21 cellular contexts compared by ENCODE assay signal in genomic region chr18:67362906-67363305, GRCh38.
"Had no signal": no experiment of that assay in that cellular context is flagged by ENCODE, and none has a peak within 500 bp of the region (broad histone marks: within the 10 kb centered on the region; RNA-seq: fewer than 3 reads in every experiment).

No MANE protein-coding gene starts in this region.

- ATAC-seq: activated CD8-positive, alpha-beta T cell treated with anti-CD3 and anti-CD28 coated beads, Interleukin-2, amount 10 ng/mL, durations not matched to agents 7 days and 5 days; foreskin keratinocyte; left lung; right lobe of liver had no signal

- H3K27ac ChIP-seq: brain microvascular endothelial cell, foreskin keratinocyte, left lung, right lobe of liver, thyroid gland, WERI-Rb-1 had no signal

- H3K9me3 ChIP-seq: left lung, right lobe of liver, thyroid gland had no signal

- H3K36me3 ChIP-seq: brain microvascular endothelial cell, left lung, right lobe of liver, thyroid gland, WERI-Rb-1 had no signal

- H3K4me3 ChIP-seq: left lung, lung, right lobe of liver, thyroid gland had no signal

- H3K27me3 ChIP-seq: brain microvascular endothelial cell, foreskin keratinocyte, left lung, right lobe of liver, thyroid gland had no signal

- FAIRE-seq: TTC549 had no signal

- H3K4me1 ChIP-seq: left lung, right lobe of liver, thyroid gland had no signal

- DNase-seq: activated CD4-positive, alpha-beta T cell treated with anti-CD3 and anti-CD28 coated beads for 1 hour; activated CD4-positive, alpha-beta T cell treated with anti-CD3 and anti-CD28 coated beads, Interleukin-2, amount 50 U/mL, for 1 hour; activated CD8-positive, alpha-beta T cell treated with anti-CD3 and anti-CD28 coated beads, Interleukin-2, amount 10 ng/mL, durations not matched to agents 7 days and 5 days; activated gamma-delta T cell treated with Interleukin-2 at 50 U/mL for 16 hours; aorta; brain microvascular endothelial cell; central memory CD4-positive, alpha-beta T cell; dermis blood vessel endothelial cell; effector CD8-positive, alpha-beta T cell; foreskin keratinocyte; left lung; nucleus accumbens; posterior cingulate gyrus; right lobe of liver; stimulated activated CD4-positive, alpha-beta T cell treated with anti-CD3 and anti-CD28 coated beads, Interleukin-4, amount 100 ng/mL, for 4 hours; substantia nigra; T-helper 1 cell; thyroid gland; WERI-Rb-1 had no signal
